ENCODE assay signal across 1 cellular context in the genomic region with DNA sequence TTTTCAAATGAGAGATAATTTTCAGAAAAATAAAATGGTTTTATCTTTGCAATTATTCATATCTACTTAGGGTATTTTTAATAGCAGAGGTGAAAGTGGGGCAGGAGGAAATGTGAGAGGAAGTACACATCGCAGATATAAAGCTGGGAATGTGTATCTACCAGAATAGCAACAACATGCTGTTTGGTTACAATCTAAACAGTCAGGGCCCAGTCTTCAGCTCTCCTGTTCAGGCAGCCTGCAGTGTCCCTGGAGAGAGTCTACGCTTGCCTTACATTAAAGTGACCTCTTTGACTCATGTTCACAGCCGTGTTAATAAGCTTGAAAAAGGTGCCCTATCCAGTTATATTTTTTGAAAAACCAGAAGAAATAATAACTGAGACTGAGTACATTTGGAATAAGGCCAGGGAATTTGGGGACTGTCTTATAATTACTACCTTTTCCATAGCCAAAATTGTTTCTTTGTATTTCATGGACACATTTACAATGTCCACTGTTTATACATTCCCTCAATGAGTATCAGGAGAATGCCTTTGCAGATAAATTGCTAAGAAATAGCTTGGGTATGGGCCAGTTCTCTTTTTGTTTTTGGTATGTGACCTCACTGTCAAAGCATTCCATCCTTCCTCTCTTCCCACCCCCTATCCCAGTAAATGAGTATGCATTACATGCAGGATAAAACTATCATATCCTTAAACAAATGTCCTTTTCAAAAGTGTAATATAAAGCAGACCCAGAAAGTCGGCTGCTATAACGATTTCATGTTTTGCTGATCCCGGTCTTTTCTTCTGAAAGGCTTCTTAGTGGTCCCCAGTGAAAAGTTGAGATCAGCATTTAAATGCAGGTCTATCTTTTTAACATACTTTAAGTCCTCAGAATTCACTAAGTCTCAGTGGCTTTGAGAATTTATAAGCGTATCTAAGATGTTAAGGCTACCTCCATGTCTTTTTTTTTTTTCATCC.
TF ChIP-seq lines count a peak whose summit lies in the region.

No MANE protein-coding gene starts in this region.

TF ChIP-seq in neural cell, 6 proteins besides CTCF, POLR2A, EP300 and RAD21 (continued from another document):
- no peak for TF ChIP-seq SMC3 (conservative IDR thresholded peaks at IDR 0.05; ENCODE audit: poor library complexity)
- no peak for TF ChIP-seq TAF1 (IDR thresholded peaks at IDR 0.05; ENCODE audit: low read depth)
- no peak for TF ChIP-seq REST (IDR thresholded peaks at IDR 0.05; ENCODE audit: borderline replicate concordance)
- TF ChIP-seq POLR2AphosphoS5 (IDR thresholded peaks at IDR 0.05): no peak
